In the genomic region with DNA sequence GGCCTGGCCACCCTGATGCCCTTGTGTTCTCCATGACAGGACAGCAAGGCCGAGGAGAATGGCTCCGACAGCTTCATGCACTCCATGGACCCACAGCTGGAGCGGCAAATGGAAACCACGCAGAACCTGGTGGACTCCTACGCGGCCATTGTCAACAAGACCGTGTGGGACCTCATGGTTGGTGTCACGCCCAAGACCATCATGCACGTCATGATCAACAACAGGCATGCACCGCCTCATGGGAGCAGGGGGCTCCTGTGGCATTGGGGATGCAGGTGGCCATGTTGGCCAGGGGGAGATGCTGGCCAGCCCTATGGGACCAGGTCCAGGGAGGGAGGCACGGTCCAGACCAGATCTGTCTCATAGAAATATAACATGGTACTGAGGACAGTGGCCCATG, we compare ENCODE assay signal across 25 cellular contexts.
"Had no signal": no experiment of that assay in that cellular context is flagged by ENCODE, and none has a peak within 500 bp of the region (broad histone marks: within the 10 kb centered on the region; RNA-seq: fewer than 3 reads in every experiment).

No MANE protein-coding gene starts in this region.

- H3K9me3 ChIP-seq: neutrophil, pancreas, prostate gland, right atrium auricular region, right lobe of liver, sigmoid colon, stomach, thoracic aorta, thyroid gland, tibial nerve, upper lobe of left lung, vagina had no signal

- H2AFZ ChIP-seq: neural progenitor cell had no signal

- H3K27ac ChIP-seq: neural progenitor cell, neutrophil, pancreas, prostate gland, right atrium auricular region, right lobe of liver, sigmoid colon, stomach, thoracic aorta, thyroid gland, tibial nerve, upper lobe of left lung, vagina had no signal

- H3K4me2 ChIP-seq: neural progenitor cell had no signal

- DNase-seq: naive thymus-derived CD4-positive, alpha-beta T cell; nucleus accumbens; retina; right lobe of liver; sigmoid colon; small intestine; stimulated activated CD4-positive, alpha-beta T cell treated with anti-CD3 and anti-CD28 coated beads, Interleukin-15, amount 100 ng/mL, for 24 hours; stimulated activated CD4-positive, alpha-beta T cell treated with anti-CD3 and anti-CD28 coated beads, Interleukin-2, amount 100 ng/mL, for 24 hours; stimulated activated CD4-positive, alpha-beta T cell treated with anti-CD3 and anti-CD28 coated beads, Interleukin-2, amount 100 ng/mL, for 48 hours; stimulated activated CD4-positive, alpha-beta T cell treated with anti-CD3 and anti-CD28 coated beads, Interleukin-4, amount 100 ng/mL, for 24 hours; stimulated activated naive B cell treated with anti-CD40 and anti-IgM and Interleukin-4, amounts not matched to agents 10 μg/mL and 1 μg/mL and 100 μg/mL, for 72 hours; stimulated activated naive CD4-positive, alpha-beta T cell treated with Interleukin-2 at 50 U/mL for 16 hours; stomach; thyroid gland; trophoblast cell; upper lobe of left lung had no signal

- H3K36me3 ChIP-seq: neural progenitor cell, neutrophil, pancreas, prostate gland, right atrium auricular region, right lobe of liver, sigmoid colon, stomach, thoracic aorta, thyroid gland, tibial nerve, upper lobe of left lung, vagina had no signal

- H3K27me3 ChIP-seq: pancreas, right atrium auricular region, right lobe of liver, sigmoid colon, stomach, thyroid gland, tibial nerve, upper lobe of left lung, vagina had no signal

- H3K4me1 ChIP-seq: neural progenitor cell, pancreas, prostate gland, right atrium auricular region, right lobe of liver, stomach, thyroid gland, upper lobe of left lung, vagina had no signal

- ATAC-seq: naive thymus-derived CD4-positive, alpha-beta T cell; pancreas; right lobe of liver; stimulated activated effector memory CD8-positive, alpha-beta T cell treated with anti-CD3 and anti-CD28 coated beads, Interleukin-12 subunit alpha, Interleukin-12 subunit beta, amount 100 ng/mL, for 72 hours; stimulated activated naive B cell treated with anti-CD40 and anti-IgM and Interleukin-4, amounts not matched to agents 10 μg/mL and 1 μg/mL and 100 μg/mL, for 72 hours had no signal

- H3K4me3 ChIP-seq: neural progenitor cell, pancreas, prostate gland, right atrium auricular region, right lobe of liver, sigmoid colon, stomach, thoracic aorta, thyroid gland, tibial nerve, upper lobe of left lung, vagina had no signal

- H3K9ac ChIP-seq: neural progenitor cell had no signal
